In the genomic region with DNA sequence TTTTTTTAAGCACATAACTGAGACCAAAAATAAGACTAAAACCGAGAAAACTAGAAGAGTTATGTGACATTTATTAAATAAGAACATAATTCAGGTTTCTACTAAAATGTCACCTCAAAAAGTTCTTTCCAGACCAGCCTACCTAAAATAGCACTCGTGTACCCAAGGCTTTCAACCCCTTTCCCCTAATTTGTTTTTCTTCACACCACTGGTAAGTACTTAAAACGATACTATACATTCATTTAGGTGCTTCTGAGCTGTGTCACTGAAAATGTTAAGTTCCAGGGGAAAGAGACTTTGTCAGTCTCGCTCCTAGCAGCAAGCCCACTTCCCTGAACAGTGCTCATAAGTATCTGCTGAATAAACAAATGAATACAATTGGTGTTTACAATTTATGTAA, we compare ENCODE assay signal across 1 cellular context.
TF ChIP-seq lines count a peak whose summit lies in the region.

No MANE protein-coding gene starts in this region.

TF ChIP-seq in GM12878, 131 proteins besides CTCF, POLR2A, EP300 and RAD21 (continued from another document):
- TF ChIP-seq YY1 (IDR thresholded peaks at IDR 0.05; ENCODE audit: low read depth, low read length): no peak
- no peak for TF ChIP-seq EGR1 (IDR thresholded peaks at IDR 0.05; ENCODE audit: borderline replicate concordance in 1 of 2, low read depth in 2 of 2, low read length in 2 of 2)
- no peak for TF ChIP-seq ZNF384 (IDR thresholded peaks at IDR 0.05; ENCODE audit: borderline replicate concordance, low read depth, low read length)
- TF ChIP-seq GATAD2B (conservative IDR thresholded peaks at IDR 0.05; ENCODE audit: low read depth): no peak
- TF ChIP-seq POLR2AphosphoS2 (IDR thresholded peaks at IDR 0.05; ENCODE audit: low read depth, low read length): no peak
- TF ChIP-seq CREM (IDR thresholded peaks at IDR 0.05; ENCODE audit: low read depth): 0 out of 2 replicates have a peak, but pooled peaks have one; percentile 31
- TF ChIP-seq MTA3 (IDR thresholded peaks at IDR 0.05; ENCODE audit: borderline replicate concordance, low read length): no peak
- TF ChIP-seq, protein P1, sequence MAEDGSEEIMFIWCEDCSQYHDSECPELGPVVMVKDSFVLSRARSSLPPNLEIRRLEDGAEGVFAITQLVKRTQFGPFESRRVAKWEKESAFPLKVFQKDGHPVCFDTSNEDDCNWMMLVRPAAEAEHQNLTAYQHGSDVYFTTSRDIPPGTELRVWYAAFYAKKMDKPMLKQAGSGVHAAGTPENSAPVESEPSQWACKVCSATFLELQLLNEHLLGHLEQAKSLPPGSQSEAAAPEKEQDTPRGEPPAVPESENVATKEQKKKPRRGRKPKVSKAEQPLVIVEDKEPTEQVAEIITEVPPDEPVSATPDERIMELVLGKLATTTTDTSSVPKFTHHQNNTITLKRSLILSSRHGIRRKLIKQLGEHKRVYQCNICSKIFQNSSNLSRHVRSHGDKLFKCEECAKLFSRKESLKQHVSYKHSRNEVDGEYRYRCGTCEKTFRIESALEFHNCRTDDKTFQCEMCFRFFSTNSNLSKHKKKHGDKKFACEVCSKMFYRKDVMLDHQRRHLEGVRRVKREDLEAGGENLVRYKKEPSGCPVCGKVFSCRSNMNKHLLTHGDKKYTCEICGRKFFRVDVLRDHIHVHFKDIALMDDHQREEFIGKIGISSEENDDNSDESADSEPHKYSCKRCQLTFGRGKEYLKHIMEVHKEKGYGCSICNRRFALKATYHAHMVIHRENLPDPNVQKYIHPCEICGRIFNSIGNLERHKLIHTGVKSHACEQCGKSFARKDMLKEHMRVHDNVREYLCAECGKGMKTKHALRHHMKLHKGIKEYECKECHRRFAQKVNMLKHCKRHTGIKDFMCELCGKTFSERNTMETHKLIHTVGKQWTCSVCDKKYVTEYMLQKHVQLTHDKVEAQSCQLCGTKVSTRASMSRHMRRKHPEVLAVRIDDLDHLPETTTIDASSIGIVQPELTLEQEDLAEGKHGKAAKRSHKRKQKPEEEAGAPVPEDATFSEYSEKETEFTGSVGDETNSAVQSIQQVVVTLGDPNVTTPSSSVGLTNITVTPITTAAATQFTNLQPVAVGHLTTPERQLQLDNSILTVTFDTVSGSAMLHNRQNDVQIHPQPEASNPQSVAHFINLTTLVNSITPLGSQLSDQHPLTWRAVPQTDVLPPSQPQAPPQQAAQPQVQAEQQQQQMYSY (CRISPR knock-in tag; IDR thresholded peaks at IDR 0.05): no peak
- 0 out of 2 replicates have a peak, but pooled peaks have one; percentile 18 for TF ChIP-seq GABPA (IDR thresholded peaks at IDR 0.05; ENCODE audit: low read depth)
- TF ChIP-seq SUPT20H (IDR thresholded peaks at IDR 0.05; ENCODE audit: borderline replicate concordance, control insufficient read depth, low read depth, low read length): no peak
